Comparison of ENCODE assay signal across 23 cellular contexts in genomic region chr12:5561057-5561456, GRCh38.
"Had no signal": no experiment of that assay in that cellular context is flagged by ENCODE, and none has a peak within 500 bp of the region (broad histone marks: within the 10 kb centered on the region; RNA-seq: fewer than 3 reads in every experiment).

No MANE protein-coding gene starts in this region.

- H3K27me3 ChIP-seq: adrenal gland, hepatocyte, neutrophil, pancreas, tibial artery had no signal

- H3K27me3 Mint-ChIP-seq: central memory CD8-positive, alpha-beta T cell had no signal

- H3K4me3 ChIP-seq: adrenal gland, dorsolateral prefrontal cortex, esophagus muscularis mucosa, hepatocyte, pancreas, tibial artery had no signal

- H3K4me3 Mint-ChIP-seq: activated B cell treated with CpG ODN at 0.5 μM for 24 hours; activated CD4-positive, alpha-beta T cell treated with anti-CD3 and anti-CD28 coated beads for 36 hours; activated T-cell treated with anti-CD3 and anti-CD28 coated beads, Interleukin-2, amount 50 U/mL, for 24 hours; activated T-helper 17 cell treated with anti-CD3 and anti-CD28 coated beads, Interleukin-2, amount 50 U/mL, for 72 hours; central memory CD8-positive, alpha-beta T cell; effector memory CD8-positive, alpha-beta T cell; natural killer cell treated with Interleukin-12 subunit alpha and Interleukin-12 subunit beta and Interleukin-15 and Interleukin-18, amount 100 ng/mL, for 72 hours; stimulated activated naive CD8-positive, alpha-beta T cell treated with anti-CD3 and anti-CD28 coated beads, Interleukin-15, Interleukin-2, amounts not matched to agents 100 ng/mL and 50 ng/mL, for 24 hours had no signal

- H3K36me3 ChIP-seq: adrenal gland, neutrophil, pancreas, tibial artery had no signal

- H3K4me2 ChIP-seq: hepatocyte had no signal

- ATAC-seq: activated CD4-positive, alpha-beta T cell treated with anti-CD3 and anti-CD28 coated beads for 36 hours; activated naive CD4-positive, alpha-beta T cell treated with anti-CD3 and anti-CD28 coated beads, Interleukin-2, amount 50 U/mL, for 72 hours; activated T-helper 17 cell treated with anti-CD3 and anti-CD28 coated beads, Interleukin-2, amount 50 U/mL, for 72 hours; effector memory CD8-positive, alpha-beta T cell; left cardiac atrium; natural killer cell treated with Interleukin-12 subunit alpha and Interleukin-12 subunit beta and Interleukin-15 and Interleukin-18, amount 100 ng/mL, for 72 hours; pancreas; right cardiac atrium had no signal

- H3K36me3 Mint-ChIP-seq: activated naive CD4-positive, alpha-beta T cell treated with anti-CD3 and anti-CD28 coated beads, Interleukin-2, amount 50 U/mL, for 72 hours; natural killer cell treated with Interleukin-12 subunit alpha and Interleukin-12 subunit beta and Interleukin-15 and Interleukin-18, amount 100 ng/mL, for 72 hours had no signal

- H3K4me1 Mint-ChIP-seq: activated B cell treated with CpG ODN at 0.5 μM for 24 hours; activated CD4-positive, alpha-beta T cell treated with anti-CD3 and anti-CD28 coated beads for 36 hours; activated T-helper 17 cell treated with anti-CD3 and anti-CD28 coated beads, Interleukin-2, amount 50 U/mL, for 72 hours; central memory CD8-positive, alpha-beta T cell had no signal

- H3K9me3 ChIP-seq: adrenal gland, esophagus muscularis mucosa, neutrophil, pancreas, tibial artery had no signal

- H3K27ac Mint-ChIP-seq: activated B cell treated with CpG ODN at 0.5 μM for 24 hours; activated CD4-positive, alpha-beta T cell treated with anti-CD3 and anti-CD28 coated beads for 36 hours; activated naive CD4-positive, alpha-beta T cell treated with anti-CD3 and anti-CD28 coated beads, Interleukin-2, amount 50 U/mL, for 72 hours; activated T-cell treated with anti-CD3 and anti-CD28 coated beads, Interleukin-2, amount 50 U/mL, for 24 hours; activated T-helper 17 cell treated with anti-CD3 and anti-CD28 coated beads, Interleukin-2, amount 50 U/mL, for 72 hours; effector memory CD8-positive, alpha-beta T cell; natural killer cell treated with Interleukin-12 subunit alpha and Interleukin-12 subunit beta and Interleukin-15 and Interleukin-18, amount 100 ng/mL, for 72 hours; stimulated activated naive CD8-positive, alpha-beta T cell treated with anti-CD3 and anti-CD28 coated beads, Interleukin-15, Interleukin-2, amounts not matched to agents 100 ng/mL and 50 ng/mL, for 24 hours had no signal

- H3K4me1 ChIP-seq: adrenal gland, esophagus muscularis mucosa, pancreas had no signal

- H3K9me3 Mint-ChIP-seq: activated B cell treated with CpG ODN at 0.5 μM for 24 hours; activated naive CD4-positive, alpha-beta T cell treated with anti-CD3 and anti-CD28 coated beads, Interleukin-2, amount 50 U/mL, for 72 hours; activated T-cell treated with anti-CD3 and anti-CD28 coated beads, Interleukin-2, amount 50 U/mL, for 24 hours; central memory CD8-positive, alpha-beta T cell; natural killer cell treated with Interleukin-12 subunit alpha and Interleukin-12 subunit beta and Interleukin-15 and Interleukin-18, amount 100 ng/mL, for 72 hours; stimulated activated naive CD8-positive, alpha-beta T cell treated with anti-CD3 and anti-CD28 coated beads, Interleukin-15, Interleukin-2, amounts not matched to agents 100 ng/mL and 50 ng/mL, for 24 hours had no signal

- DNase-seq: activated B cell treated with CpG ODN at 0.5 μM for 24 hours; activated CD4-positive, alpha-beta T cell treated with anti-CD3 and anti-CD28 coated beads for 36 hours; activated CD4-positive, alpha-beta T cell treated with anti-CD3 and anti-CD28 coated beads, Interleukin-2, amount 50 U/mL, for 4 hours; activated CD8-positive, alpha-beta memory T cell treated with anti-CD3 and anti-CD28 coated beads for 24 hours; activated CD8-positive, alpha-beta memory T cell treated with anti-CD3 and anti-CD28 coated beads, Interleukin-2, amount 50 U/mL, for 4 hours; activated T-cell treated with anti-CD3 and anti-CD28 coated beads, Interleukin-2, amount 50 U/mL, for 24 hours; adrenal gland; dorsolateral prefrontal cortex; effector memory CD8-positive, alpha-beta T cell; glutamatergic neuron; left cardiac atrium; pancreas; right cardiac atrium; substantia nigra; tibial artery had no signal

- H3K27ac ChIP-seq: adrenal gland, dorsolateral prefrontal cortex, esophagus muscularis mucosa, hepatocyte, neutrophil, pancreas, tibial artery had no signal

- H2AFZ ChIP-seq: hepatocyte had no signal

- H3K79me2 ChIP-seq: hepatocyte had no signal
